19 cellular contexts compared by ENCODE assay signal in the genomic region with DNA sequence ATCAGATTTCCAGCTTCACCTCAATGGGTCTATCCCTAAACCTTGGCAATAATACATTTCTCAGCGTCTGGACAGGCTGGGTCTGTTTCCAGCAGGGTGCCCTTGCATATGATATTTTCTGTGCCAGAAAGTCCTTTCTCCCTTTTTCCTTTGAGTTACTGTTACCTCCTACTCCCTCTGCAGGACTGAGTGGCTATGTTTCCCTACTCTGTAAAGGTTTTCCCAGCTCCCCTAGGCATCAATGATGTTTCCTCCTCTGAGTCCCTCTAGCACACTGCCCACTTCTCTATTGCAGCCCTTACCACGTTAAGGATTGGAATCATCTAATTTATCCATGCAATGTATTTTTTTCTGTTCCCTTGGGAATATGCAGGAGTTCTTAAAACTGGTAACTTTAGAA.
DNase-seq lines count a peak whose midpoint lies in the region; ATAC-seq and TF ChIP-seq lines count a peak whose summit lies in the region.
"Had no signal": no experiment of that assay in that cellular context is flagged by ENCODE, and none has a peak within 500 bp of the region (broad histone marks: within the 10 kb centered on the region; RNA-seq: fewer than 3 reads in every experiment).

No MANE protein-coding gene starts in this region.

- H3K27ac ChIP-seq in tibial artery = peak overlapping the region; percentile 1 to 50
- peak overlapping the region in 1 of 59 donors; percentile 16 for H3K27ac ChIP-seq in dorsolateral prefrontal cortex
- H3K27ac ChIP-seq: BLaER1 treated with 17β-estradiol and CSF1 and Interleukin-3, amounts not matched to agents 10 nM and 100 nM; pancreas had no signal

- H3K36me3 ChIP-seq in tibial artery = no peaks in the 10 kb centered on the region
- H3K36me3 ChIP-seq: BLaER1 treated with 17β-estradiol and CSF1 and Interleukin-3, amounts not matched to agents 10 nM and 100 nM; pancreas; thoracic aorta had no signal

- H3K4me3 ChIP-seq in tibial artery (no peak overlapping the region), dorsolateral prefrontal cortex (no peak overlapping the region)
- H3K4me3 ChIP-seq: BLaER1 treated with 17β-estradiol and CSF1 and Interleukin-3, amounts not matched to agents 10 nM and 100 nM; pancreas had no signal

- no peaks in the 10 kb centered on the region for H3K27me3 ChIP-seq in tibial artery
- no peaks in the 10 kb centered on the region for H3K27me3 ChIP-seq in dorsolateral prefrontal cortex
- H3K27me3 ChIP-seq: BLaER1 treated with 17β-estradiol and CSF1 and Interleukin-3, amounts not matched to agents 10 nM and 100 nM; pancreas had no signal

- intact Hi-C loops in Right ventricle myocardium superior (cut with DNase I) (no loop called here), cardiac septum (cut with DNase I) (no loop called here), tibial artery (cut with DNase I; ENCODE audit: low total_unique reads) (no loop called here), dorsolateral prefrontal cortex (cut with DNase I) (no loop called here)

- TF ChIP-seq CTCF in tibial artery (IDR thresholded peaks at IDR 0.05) (peak; percentile 9 to 16), dorsolateral prefrontal cortex (IDR thresholded peaks at IDR 0.05 in 54 of 56, conservative IDR thresholded peaks at IDR 0.05 in 2 of 56; ENCODE audit: low read depth in 1 of 56, partially characterized antibody in 56 of 56) (peak in 2 of 56 donors; percentile 14 to 16)

- in situ Hi-C loops in SK-MEL-5 (cut with HindIII; ENCODE audit: low pct_unique_long_range_greater_than_20kb, low sequenced_read_pairs) = no loop called here

- peak; percentile 37 for ATAC-seq in Right ventricle myocardium superior (ENCODE audit: poor library complexity)
- ATAC-seq in left lobe of liver = no peak
- ATAC-seq: activated T-cell treated with anti-CD3 and anti-CD28 coated beads, Interleukin-2, amount 50 U/mL, for 4 hours; left colon; pancreas had no signal

- H3K4me1 ChIP-seq in tibial artery = peaks cover 0 to 37% (median 19%) of the 10 kb centered on the region in 4 donors
- H3K4me1 ChIP-seq: pancreas had no signal

- no peak for DNase-seq in Right ventricle myocardium superior
- DNase-seq in cardiac septum (ENCODE audit: low spot score) = no peak
- peak; percentile 15 for DNase-seq in SK-MEL-5 (ENCODE audit: low read depth, low spot score)
- peak; percentile 32 for DNase-seq in fibroblast of peridontal ligament (ENCODE audit: extremely low read depth)
- no peak for DNase-seq in tibial artery
- no peak for DNase-seq in left lobe of liver (ENCODE audit: low spot score)
- no peak for DNase-seq in dorsolateral prefrontal cortex
- DNase-seq in EL = no peak
- DNase-seq: activated CD4-positive, alpha-beta memory T cell treated with anti-CD3 and anti-CD28 coated beads for 36 hours; activated T-cell treated with anti-CD3 and anti-CD28 coated beads, Interleukin-2, amount 50 U/mL, for 4 hours; effector memory CD4-positive, alpha-beta T cell; Kasumi-1; left colon; NCI-H1436; pancreas; stimulated activated CD4-positive, alpha-beta T cell treated with anti-CD3 and anti-CD28 coated beads, Interleukin-4, amount 100 ng/mL, for 1 hour; stimulated activated CD8-positive, alpha-beta memory T cell treated with anti-CD3 and anti-CD28 coated beads, Interleukin-4, amount 100 ng/mL, for 48 hours had no signal

- no peaks in the 10 kb centered on the region for H3K9me3 ChIP-seq in tibial artery
- H3K9me3 ChIP-seq: BLaER1 treated with 17β-estradiol and CSF1 and Interleukin-3, amounts not matched to agents 10 nM and 100 nM; pancreas; thoracic aorta had no signal

Comparison
In these comparisons a context has a peak if more than half of its experiments do, and no peak if none do; other contexts are left out.
1. DNase-seq: peak in SK-MEL-5 (single experiment) and fibroblast of peridontal ligament (single experiment); none in Right ventricle myocardium superior (single experiment), cardiac septum (single experiment), tibial artery (0 of 2), left lobe of liver (single experiment), dorsolateral prefrontal cortex (0 of 10) and EL (single experiment).